Comparison of ENCODE assay signal across 1 cellular context in the genomic region with DNA sequence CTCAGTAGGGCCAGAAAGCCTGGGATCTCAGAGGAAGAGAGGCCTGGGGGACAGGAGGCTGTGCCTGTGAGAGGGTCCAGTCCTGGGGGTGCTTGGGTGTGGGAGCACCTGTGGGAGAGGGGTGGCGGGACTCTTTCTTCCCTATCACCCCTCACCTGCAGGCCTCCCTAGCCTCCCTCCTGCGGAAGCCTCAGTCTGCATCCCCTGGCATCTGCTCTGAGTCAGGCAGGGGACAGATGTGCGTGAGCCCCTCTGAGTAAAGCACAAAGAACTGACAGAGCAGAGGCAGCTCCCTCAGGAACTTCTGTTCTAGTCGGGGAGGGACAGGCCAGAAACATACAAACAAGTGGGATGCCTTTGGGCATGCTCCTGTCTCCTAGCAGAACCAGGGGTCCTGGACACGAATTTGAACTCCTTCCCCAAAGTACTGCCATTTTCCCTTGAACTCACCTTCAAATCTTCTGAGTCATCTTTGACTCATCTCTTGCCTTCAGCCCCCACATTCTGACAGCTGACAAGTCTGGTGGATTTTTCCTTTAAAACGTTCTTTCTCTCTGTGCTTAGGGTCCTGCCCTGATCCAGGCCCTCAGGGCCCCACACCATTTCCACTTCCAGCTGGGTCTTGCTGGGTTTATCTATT.
TF ChIP-seq lines count a peak whose summit lies in the region.

No MANE protein-coding gene starts in this region.

TF ChIP-seq in GM23338, 12 proteins besides CTCF, POLR2A, EP300 and RAD21 (continued from another document):
- TF ChIP-seq, protein P1, sequence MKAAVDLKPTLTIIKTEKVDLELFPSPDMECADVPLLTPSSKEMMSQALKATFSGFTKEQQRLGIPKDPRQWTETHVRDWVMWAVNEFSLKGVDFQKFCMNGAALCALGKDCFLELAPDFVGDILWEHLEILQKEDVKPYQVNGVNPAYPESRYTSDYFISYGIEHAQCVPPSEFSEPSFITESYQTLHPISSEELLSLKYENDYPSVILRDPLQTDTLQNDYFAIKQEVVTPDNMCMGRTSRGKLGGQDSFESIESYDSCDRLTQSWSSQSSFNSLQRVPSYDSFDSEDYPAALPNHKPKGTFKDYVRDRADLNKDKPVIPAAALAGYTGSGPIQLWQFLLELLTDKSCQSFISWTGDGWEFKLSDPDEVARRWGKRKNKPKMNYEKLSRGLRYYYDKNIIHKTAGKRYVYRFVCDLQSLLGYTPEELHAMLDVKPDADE (IDR thresholded peaks at IDR 0.05) = no peak
- TF ChIP-seq, protein P2, sequence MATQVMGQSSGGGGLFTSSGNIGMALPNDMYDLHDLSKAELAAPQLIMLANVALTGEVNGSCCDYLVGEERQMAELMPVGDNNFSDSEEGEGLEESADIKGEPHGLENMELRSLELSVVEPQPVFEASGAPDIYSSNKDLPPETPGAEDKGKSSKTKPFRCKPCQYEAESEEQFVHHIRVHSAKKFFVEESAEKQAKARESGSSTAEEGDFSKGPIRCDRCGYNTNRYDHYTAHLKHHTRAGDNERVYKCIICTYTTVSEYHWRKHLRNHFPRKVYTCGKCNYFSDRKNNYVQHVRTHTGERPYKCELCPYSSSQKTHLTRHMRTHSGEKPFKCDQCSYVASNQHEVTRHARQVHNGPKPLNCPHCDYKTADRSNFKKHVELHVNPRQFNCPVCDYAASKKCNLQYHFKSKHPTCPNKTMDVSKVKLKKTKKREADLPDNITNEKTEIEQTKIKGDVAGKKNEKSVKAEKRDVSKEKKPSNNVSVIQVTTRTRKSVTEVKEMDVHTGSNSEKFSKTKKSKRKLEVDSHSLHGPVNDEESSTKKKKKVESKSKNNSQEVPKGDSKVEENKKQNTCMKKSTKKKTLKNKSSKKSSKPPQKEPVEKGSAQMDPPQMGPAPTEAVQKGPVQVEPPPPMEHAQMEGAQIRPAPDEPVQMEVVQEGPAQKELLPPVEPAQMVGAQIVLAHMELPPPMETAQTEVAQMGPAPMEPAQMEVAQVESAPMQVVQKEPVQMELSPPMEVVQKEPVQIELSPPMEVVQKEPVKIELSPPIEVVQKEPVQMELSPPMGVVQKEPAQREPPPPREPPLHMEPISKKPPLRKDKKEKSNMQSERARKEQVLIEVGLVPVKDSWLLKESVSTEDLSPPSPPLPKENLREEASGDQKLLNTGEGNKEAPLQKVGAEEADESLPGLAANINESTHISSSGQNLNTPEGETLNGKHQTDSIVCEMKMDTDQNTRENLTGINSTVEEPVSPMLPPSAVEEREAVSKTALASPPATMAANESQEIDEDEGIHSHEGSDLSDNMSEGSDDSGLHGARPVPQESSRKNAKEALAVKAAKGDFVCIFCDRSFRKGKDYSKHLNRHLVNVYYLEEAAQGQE (IDR thresholded peaks at IDR 0.05; ENCODE audit: unreplicated experiment) = no peak
- TF ChIP-seq POLR2AphosphoS5 (IDR thresholded peaks at IDR 0.05; ENCODE audit: low read depth) (no peak), ZNF331 (CRISPR knock-in tag; IDR thresholded peaks at IDR 0.05; ENCODE audit: low read depth) (no peak), ZNF114 (CRISPR knock-in tag; IDR thresholded peaks at IDR 0.05) (no peak), NANOG (IDR thresholded peaks at IDR 0.05; ENCODE audit: borderline replicate concordance) (no peak)
TF ChIP-seq in GM23338: peak in this region for 0.
